In genomic region chr5:83703059-83703458, GRCh38 we compare ENCODE assay signal across 19 cellular contexts.
"Had no signal": no experiment of that assay in that cellular context is flagged by ENCODE, and none has a peak within 500 bp of the region (broad histone marks: within the 10 kb centered on the region; RNA-seq: fewer than 3 reads in every experiment).

No MANE protein-coding gene starts in this region.

- H3K4me1 Mint-ChIP-seq: IgD-negative memory B cell had no signal

- H3K4me3 Mint-ChIP-seq: IgD-negative memory B cell had no signal

- H3K36me3 Mint-ChIP-seq: IgD-negative memory B cell had no signal

- DNase-seq: MV-4-11, NCI-H1048, NCI-H1105, NCI-H1417, NCI-H1436 treated with DMSO at 0.1 percent for 48 hours, NCI-H1694, NCI-H187 treated with DMSO at 0.1 percent for 48 hours, NCI-H2029 treated with DMSO at 0.1 percent for 48 hours, NCI-H2171 treated with DMSO at 0.1 percent for 48 hours, NCI-H345, NCI-H446 treated with DMSO at 0.1 percent for 48 hours, NCI-H510A treated with DMSO at 0.1 percent for 48 hours, NCI-H526, NCI-H748 treated with DMSO at 0.1 percent for 48 hours, Right ventricle myocardium superior, RPMI8226, SIG-M5 had no signal

- ATAC-seq: K562 had no signal

- H3K27ac Mint-ChIP-seq: IgD-negative memory B cell had no signal
